In the genomic region with DNA sequence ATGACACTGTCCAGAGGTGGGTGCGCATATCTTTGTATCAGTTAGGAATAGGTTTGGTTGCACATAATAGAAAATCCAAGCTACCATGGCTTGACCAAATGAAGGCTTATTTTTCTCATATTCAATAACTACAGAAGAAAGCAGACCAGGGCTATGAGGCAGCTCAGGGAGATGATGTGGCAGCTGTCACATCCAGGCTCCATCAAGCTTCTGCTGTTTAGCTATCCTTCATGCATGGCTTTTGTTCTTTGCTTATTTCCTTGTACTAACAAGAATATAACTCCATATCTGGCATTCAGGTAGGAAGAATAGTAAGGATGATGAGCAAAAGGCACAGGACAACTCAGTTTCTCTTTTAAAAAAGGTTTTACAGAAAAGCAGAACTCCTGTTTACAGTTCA, we compare ENCODE assay signal across 20 cellular contexts.
DNase-seq lines count a peak whose midpoint lies in the region; ATAC-seq and TF ChIP-seq lines count a peak whose summit lies in the region.
"Had no signal": no experiment of that assay in that cellular context is flagged by ENCODE, and none has a peak within 500 bp of the region (broad histone marks: within the 10 kb centered on the region; RNA-seq: fewer than 3 reads in every experiment).

No MANE protein-coding gene starts in this region.

- TF ChIP-seq EP300 in neural cell (conservative IDR thresholded peaks at IDR 0.05; ENCODE audit: poor library complexity, severe bottlenecking): peak; percentile 80

- POLR2A ChIA-PET in T-cell (lab: Charles Lee): interaction anchor here in 1 of 2 donors (1.0 kb wide), 1 partner anchor 573 kb away, joined by 11 read pairs; no protein-coding TSS in a partner anchor

- no peak for DNase-seq in activated naive CD4-positive, alpha-beta T cell treated with anti-CD3 and anti-CD28 coated beads, Interleukin-2, amount 10 ng/mL, durations not matched to agents 7 days and 5 days
- DNase-seq in T-cell (no peak), ACHN (no peak), HPDE6-E6E7 (ENCODE audit: extremely low spot score) (no peak)
- DNase-seq: AML-193; BE2C; Calu3; CD4-positive, alpha-beta memory T cell; COR-L47; DMS53; DMS79 treated with DMSO at 0.1 percent for 48 hours; GF-D8; H9 had no signal

- no peaks in the 10 kb centered on the region for H3K9me3 ChIP-seq in neural cell (ENCODE audit: low read length)
- H3K9me3 ChIP-seq: BE2C had no signal

- H3K27ac ChIP-seq in neural cell (ENCODE audit: low read length): peak overlapping the region; percentile 77
- H3K27ac ChIP-seq: 22Rv1; BLaER1 treated with 17β-estradiol and CSF1 and Interleukin-3, amounts not matched to agents 10 nM and 100 nM had no signal

- CTCF ChIA-PET in activated naive CD4-positive, alpha-beta T cell treated with anti-CD3 and anti-CD28 coated beads, Interleukin-2, amount 10 ng/mL, durations not matched to agents 7 days and 5 days (lab: Charles Lee): interaction anchor here (0.6 to 1.3 kb wide), 2 partner anchors 18 to 26 kb away, joined by 3 read pairs; no protein-coding TSS in a partner anchor
- CTCF ChIA-PET in T-cell (lab: Charles Lee): interaction anchor here in 1 of 2 donors (1.1 kb wide), 1 partner anchor 10 kb away, joined by 3 read pairs; no protein-coding TSS in a partner anchor

- in situ Hi-C loops in ACHN (cut with HindIII; ENCODE audit: low pct_ligation_motif_present, low pct_unique_long_range_greater_than_20kb, low sequenced_read_pairs): no loop called here

- H3K79me2 ChIP-seq in neural cell (replicated peaks; ENCODE audit: insufficient read depth, low read length): no peaks in the 10 kb centered on the region

- H3K4me2 ChIP-seq in neural cell (ENCODE audit: low read length): peak overlapping the region; percentile 16
- H3K4me2 ChIP-seq: BLaER1 treated with 17β-estradiol and CSF1 and Interleukin-3, amounts not matched to agents 10 nM and 100 nM; GM23338 had no signal

- peak overlapping the region; percentile 4 for H3K4me3 ChIP-seq in neural cell (ENCODE audit: low read length)
- H3K4me3 ChIP-seq: BLaER1 treated with 17β-estradiol and CSF1 and Interleukin-3, amounts not matched to agents 10 nM and 100 nM; GM23338 had no signal

- H3F3A ChIP-seq in neural cell (ENCODE audit: insufficient read depth, low read length, poor library complexity, severe bottlenecking): no peaks in the 10 kb centered on the region

- no peaks in the 10 kb centered on the region for H3K27me3 Mint-ChIP-seq in activated naive CD4-positive, alpha-beta T cell treated with anti-CD3 and anti-CD28 coated beads, Interleukin-2, amount 50 U/mL, for 24 hours
- H3K27me3 Mint-ChIP-seq in activated naive CD4-positive, alpha-beta T cell treated with anti-CD3 and anti-CD28 coated beads, Interleukin-2, amount 10 ng/mL, durations not matched to agents 7 days and 5 days: no peaks in the 10 kb centered on the region
- no peaks in the 10 kb centered on the region for H3K27me3 Mint-ChIP-seq in T-cell
- H3K27me3 Mint-ChIP-seq: CD4-positive, alpha-beta memory T cell had no signal

- H3K9me3 Mint-ChIP-seq in activated naive CD4-positive, alpha-beta T cell treated with anti-CD3 and anti-CD28 coated beads, Interleukin-2, amount 50 U/mL, for 24 hours: no peaks in the 10 kb centered on the region
- peaks cover 36% of the 10 kb centered on the region for H3K9me3 Mint-ChIP-seq in activated naive CD4-positive, alpha-beta T cell treated with anti-CD3 and anti-CD28 coated beads, Interleukin-2, amount 10 ng/mL, durations not matched to agents 7 days and 5 days
- H3K9me3 Mint-ChIP-seq in T-cell: peaks cover 0 to 13% (median 0%) of the 10 kb centered on the region in 3 donors

- H3K9me2 ChIP-seq in neural cell (ENCODE audit: insufficient read depth, low read length): no peaks in the 10 kb centered on the region

- TF ChIP-seq CTCF in neural cell (IDR thresholded peaks at IDR 0.05; ENCODE audit: poor library complexity, severe bottlenecking): no peak

- no peaks in the 10 kb centered on the region for H4K20me1 ChIP-seq in neural cell (ENCODE audit: insufficient read depth)
- H4K20me1 ChIP-seq: BLaER1 treated with 17β-estradiol and CSF1 and Interleukin-3, amounts not matched to agents 10 nM and 100 nM had no signal

- H3K4me3 Mint-ChIP-seq in activated naive CD4-positive, alpha-beta T cell treated with anti-CD3 and anti-CD28 coated beads, Interleukin-2, amount 50 U/mL, for 24 hours: no peak overlapping the region
- no peak overlapping the region for H3K4me3 Mint-ChIP-seq in activated naive CD4-positive, alpha-beta T cell treated with anti-CD3 and anti-CD28 coated beads, Interleukin-2, amount 10 ng/mL, durations not matched to agents 7 days and 5 days
- H3K4me3 Mint-ChIP-seq in T-cell: peak overlapping the region in 1 of 3 donors; percentile 3
- H3K4me3 Mint-ChIP-seq: CD14-positive monocyte; CD4-positive, alpha-beta memory T cell; GM23338; H9 had no signal

- no peak for ATAC-seq in T-cell (replicated peaks in 1 of 4)
- ATAC-seq: GM23338, HCT116 had no signal

- H3K27ac Mint-ChIP-seq in activated naive CD4-positive, alpha-beta T cell treated with anti-CD3 and anti-CD28 coated beads, Interleukin-2, amount 50 U/mL, for 24 hours: peak overlapping the region; percentile 21
- no peak overlapping the region for H3K27ac Mint-ChIP-seq in activated naive CD4-positive, alpha-beta T cell treated with anti-CD3 and anti-CD28 coated beads, Interleukin-2, amount 10 ng/mL, durations not matched to agents 7 days and 5 days
- peak overlapping the region; percentile 33 to 74 for H3K27ac Mint-ChIP-seq in T-cell
- H3K27ac Mint-ChIP-seq: CD14-positive monocyte, GM23338, H9 had no signal

- H3K27me3 ChIP-seq in neural cell (ENCODE audit: insufficient read depth, low read depth, low read length): no peaks in the 10 kb centered on the region
- H3K27me3 ChIP-seq: BE2C; BLaER1 treated with 17β-estradiol and CSF1 and Interleukin-3, amounts not matched to agents 10 nM and 100 nM had no signal

- H3K36me3 ChIP-seq in neural cell (ENCODE audit: insufficient read depth, low read length): no peaks in the 10 kb centered on the region
- H3K36me3 ChIP-seq: BE2C; BLaER1 treated with 17β-estradiol and CSF1 and Interleukin-3, amounts not matched to agents 10 nM and 100 nM had no signal

- peak overlapping the region; percentile 43 for H3K9ac ChIP-seq in neural cell (ENCODE audit: low read length)
- H3K9ac ChIP-seq: BLaER1 treated with 17β-estradiol and CSF1 and Interleukin-3, amounts not matched to agents 10 nM and 100 nM had no signal

- TF ChIP-seq RAD21 in neural cell (conservative IDR thresholded peaks at IDR 0.05): no peak

- no peak overlapping the region for H2AFZ ChIP-seq in neural cell (ENCODE audit: low read depth, low read length)

- H3K36me3 Mint-ChIP-seq in activated naive CD4-positive, alpha-beta T cell treated with anti-CD3 and anti-CD28 coated beads, Interleukin-2, amount 50 U/mL, for 24 hours: peaks cover 2% of the 10 kb centered on the region
- H3K36me3 Mint-ChIP-seq in activated naive CD4-positive, alpha-beta T cell treated with anti-CD3 and anti-CD28 coated beads, Interleukin-2, amount 10 ng/mL, durations not matched to agents 7 days and 5 days: peaks cover 26% of the 10 kb centered on the region
- no peaks in the 10 kb centered on the region for H3K36me3 Mint-ChIP-seq in T-cell
- H3K36me3 Mint-ChIP-seq: CD14-positive monocyte had no signal

- peaks cover 25% of the 10 kb centered on the region for H3K4me1 Mint-ChIP-seq in activated naive CD4-positive, alpha-beta T cell treated with anti-CD3 and anti-CD28 coated beads, Interleukin-2, amount 50 U/mL, for 24 hours
- peaks cover 28% of the 10 kb centered on the region for H3K4me1 Mint-ChIP-seq in activated naive CD4-positive, alpha-beta T cell treated with anti-CD3 and anti-CD28 coated beads, Interleukin-2, amount 10 ng/mL, durations not matched to agents 7 days and 5 days
- peaks cover 28 to 32% (median 28%) of the 10 kb centered on the region in 3 donors for H3K4me1 Mint-ChIP-seq in T-cell
- H3K4me1 Mint-ChIP-seq: CD14-positive monocyte had no signal

TF ChIP-seq in neural cell, 6 proteins besides CTCF, POLR2A, EP300 and RAD21:
- TF ChIP-seq SMC3 (conservative IDR thresholded peaks at IDR 0.05; ENCODE audit: poor library complexity) (no peak), POLR2AphosphoS5 (IDR thresholded peaks at IDR 0.05) (peak; percentile 44), MXI1 (conservative IDR thresholded peaks at IDR 0.05; ENCODE audit: poor library complexity, severe bottlenecking) (no peak), TAF1 (IDR thresholded peaks at IDR 0.05; ENCODE audit: low read depth) (peak; percentile 31), EZH2 (IDR thresholded peaks at IDR 0.05; ENCODE audit: borderline replicate concordance, insufficient read depth, low read length, poor library complexity, severe bottlenecking) (no peak)
- TF ChIP-seq, protein P1, sequence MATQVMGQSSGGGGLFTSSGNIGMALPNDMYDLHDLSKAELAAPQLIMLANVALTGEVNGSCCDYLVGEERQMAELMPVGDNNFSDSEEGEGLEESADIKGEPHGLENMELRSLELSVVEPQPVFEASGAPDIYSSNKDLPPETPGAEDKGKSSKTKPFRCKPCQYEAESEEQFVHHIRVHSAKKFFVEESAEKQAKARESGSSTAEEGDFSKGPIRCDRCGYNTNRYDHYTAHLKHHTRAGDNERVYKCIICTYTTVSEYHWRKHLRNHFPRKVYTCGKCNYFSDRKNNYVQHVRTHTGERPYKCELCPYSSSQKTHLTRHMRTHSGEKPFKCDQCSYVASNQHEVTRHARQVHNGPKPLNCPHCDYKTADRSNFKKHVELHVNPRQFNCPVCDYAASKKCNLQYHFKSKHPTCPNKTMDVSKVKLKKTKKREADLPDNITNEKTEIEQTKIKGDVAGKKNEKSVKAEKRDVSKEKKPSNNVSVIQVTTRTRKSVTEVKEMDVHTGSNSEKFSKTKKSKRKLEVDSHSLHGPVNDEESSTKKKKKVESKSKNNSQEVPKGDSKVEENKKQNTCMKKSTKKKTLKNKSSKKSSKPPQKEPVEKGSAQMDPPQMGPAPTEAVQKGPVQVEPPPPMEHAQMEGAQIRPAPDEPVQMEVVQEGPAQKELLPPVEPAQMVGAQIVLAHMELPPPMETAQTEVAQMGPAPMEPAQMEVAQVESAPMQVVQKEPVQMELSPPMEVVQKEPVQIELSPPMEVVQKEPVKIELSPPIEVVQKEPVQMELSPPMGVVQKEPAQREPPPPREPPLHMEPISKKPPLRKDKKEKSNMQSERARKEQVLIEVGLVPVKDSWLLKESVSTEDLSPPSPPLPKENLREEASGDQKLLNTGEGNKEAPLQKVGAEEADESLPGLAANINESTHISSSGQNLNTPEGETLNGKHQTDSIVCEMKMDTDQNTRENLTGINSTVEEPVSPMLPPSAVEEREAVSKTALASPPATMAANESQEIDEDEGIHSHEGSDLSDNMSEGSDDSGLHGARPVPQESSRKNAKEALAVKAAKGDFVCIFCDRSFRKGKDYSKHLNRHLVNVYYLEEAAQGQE (IDR thresholded peaks at IDR 0.05; ENCODE audit: borderline replicate concordance): peak; percentile 37
